ENCODE assay signal across 8 cellular contexts in the genomic region with DNA sequence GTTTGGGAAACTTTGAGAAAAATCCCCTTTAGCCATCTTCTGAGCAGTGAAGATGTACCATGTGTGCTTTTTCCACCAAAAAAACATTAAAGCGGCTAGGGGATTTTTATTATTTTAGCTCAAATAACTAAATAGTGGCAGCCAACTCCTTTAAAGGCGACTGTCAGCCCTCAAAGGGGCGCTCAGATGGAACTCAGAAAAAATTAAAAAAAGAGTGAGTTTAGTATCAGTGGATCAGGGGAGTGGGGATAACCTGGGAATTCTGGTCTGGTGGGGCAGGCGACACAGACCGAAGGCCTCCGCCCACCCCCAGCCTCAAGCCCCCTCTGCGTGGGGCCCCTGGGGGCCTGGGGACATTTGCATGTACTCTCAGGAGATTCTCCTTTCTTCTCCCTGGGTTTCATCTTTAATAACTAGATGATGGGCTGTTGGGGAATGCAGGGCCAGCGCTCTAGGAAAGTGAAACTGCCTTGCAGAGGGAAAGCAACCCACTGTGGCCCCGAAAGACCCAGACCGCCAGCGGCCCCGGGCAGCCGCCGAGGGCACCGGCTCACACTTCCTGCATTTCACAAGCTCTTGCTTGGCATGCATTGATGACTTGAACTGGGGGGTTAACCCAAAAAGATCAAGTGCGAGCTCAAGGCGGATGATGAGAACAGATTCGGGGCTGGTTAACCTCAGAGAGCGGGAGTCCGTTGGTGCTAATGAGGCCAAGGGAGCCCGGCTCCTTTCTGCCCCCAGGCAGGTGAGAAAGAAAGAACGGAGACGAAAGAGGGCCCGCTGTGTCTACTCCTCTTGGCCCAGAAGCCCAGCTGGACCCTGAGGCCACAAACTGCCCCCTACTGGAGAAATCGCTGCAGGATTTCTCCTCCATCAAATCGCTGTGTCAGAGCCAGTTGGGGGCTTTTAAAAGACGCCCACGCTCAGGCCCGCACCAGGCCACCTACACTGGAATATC. TPM values are rescaled to one million over a fixed set of nuclear protein-coding genes. Genes with fewer than 3 reads are reported as not detected.
DNase-seq lines count a peak whose midpoint lies in the region; ATAC-seq and TF ChIP-seq lines count a peak whose summit lies in the region.

No MANE protein-coding gene starts in this region.

- H3K9me3 ChIP-seq in CD4-positive, alpha-beta memory T cell (ENCODE audit: control insufficient read depth in 1 of 2, low read length in 2 of 2): peaks cover 0 to 16% of the 10 kb centered on the region in 2 donors
- peaks cover 20% of the 10 kb centered on the region for H3K9me3 ChIP-seq in KOPT-K1 (ENCODE audit: insufficient read depth, low read length, poor library complexity, severe bottlenecking)
- no peaks in the 10 kb centered on the region for H3K9me3 ChIP-seq in right cardiac atrium (ENCODE audit: control insufficient read depth, low read length)

- ATAC-seq in activated T-cell treated with anti-CD3 and anti-CD28 coated beads, Interleukin-2, amount 50 U/mL, for 72 hours (replicated peaks in 1 of 2): peak; percentile 63 to 70
- ATAC-seq in right cardiac atrium: peak; percentile 53 to 59
- peak; percentile 65 for ATAC-seq in stimulated activated naive CD8-positive, alpha-beta T cell treated with anti-CD3 and anti-CD28 coated beads, Interleukin-15, Interleukin-2, amounts not matched to agents 100 U/mL and 50 U/mL, for 24 hours

- peaks cover 22 to 51% (median 33%) of the 10 kb centered on the region in 4 donors for H3K4me1 Mint-ChIP-seq in CD4-positive, alpha-beta memory T cell
- peaks cover 75% of the 10 kb centered on the region for H3K4me1 Mint-ChIP-seq in activated T-cell treated with anti-CD3 and anti-CD28 coated beads, Interleukin-2, amount 50 U/mL, for 72 hours (ENCODE audit: low read depth)

- no peaks in the 10 kb centered on the region for H3K27me3 Mint-ChIP-seq in CD4-positive, alpha-beta memory T cell
- no peaks in the 10 kb centered on the region for H3K27me3 Mint-ChIP-seq in activated T-cell treated with anti-CD3 and anti-CD28 coated beads, Interleukin-2, amount 50 U/mL, for 72 hours (ENCODE audit: low read depth)

- POLR2A ChIA-PET in CD4-positive, alpha-beta memory T cell (lab: Charles Lee; ENCODE audit: partially characterized antibody): interaction anchor here (0.6 to 6.9 kb wide), 21 partner anchors 10 to 1783 kb away, joined by 3 to 69 read pairs (median 4); partner anchors contain the start of genes BATF, ERG28, FLVCR2 and TMED10

- H3K36me3 ChIP-seq in CD4-positive, alpha-beta memory T cell (ENCODE audit: insufficient read depth, low read length): no peaks in the 10 kb centered on the region
- H3K36me3 ChIP-seq in KOPT-K1 (ENCODE audit: insufficient read depth, low read length): no peaks in the 10 kb centered on the region

- CTCF ChIA-PET in CD4-positive, alpha-beta memory T cell (lab: Charles Lee; ENCODE audit: partially characterized antibody): interaction anchor here (0.6 to 8.8 kb wide), 13 partner anchors 10 to 676 kb away, joined by 3 to 105 read pairs (median 4); partner anchors contain the start of gene FLVCR2

- H3K4me3 Mint-ChIP-seq in CD4-positive, alpha-beta memory T cell: peak overlapping the region; percentile 88 to 97 (median 94)
- H3K4me3 Mint-ChIP-seq in activated T-cell treated with anti-CD3 and anti-CD28 coated beads, Interleukin-2, amount 50 U/mL, for 72 hours: peak overlapping the region; percentile 77 to 91

- H3K27ac ChIP-seq in CD4-positive, alpha-beta memory T cell (ENCODE audit: low read depth, low read length): peak overlapping the region; percentile 73
- H3K27ac ChIP-seq in KOPT-K1 (ENCODE audit: low read depth, low read length, poor library complexity, severe bottlenecking): peak overlapping the region; percentile 81
- H3K27ac ChIP-seq in right cardiac atrium (ENCODE audit: low read length): no peak overlapping the region

- peak; percentile 34 for TF ChIP-seq CTCF in GM20000 (IDR thresholded peaks at IDR 0.05; ENCODE audit: extremely low read depth, missing control alignments)

- intact Hi-C loops in CD4-positive, alpha-beta memory T cell (cut with micrococcal nuclease): loop anchor here (2.0 kb wide), 1 partner anchor 146 kb away; the partner anchor contains the start of genes ERG28 and TTLL5
- intact Hi-C loops in right cardiac atrium (cut with DNase I): no loop called here

- peak; percentile 59 to 70 (median 63) for DNase-seq in CD4-positive, alpha-beta memory T cell
- DNase-seq in GM20000 (ENCODE audit: low spot score) (no peak), right cardiac atrium (peak; percentile 16 to 75 (median 62)), NCI-H1092 (lab: John Stamatoyannopoulos, UW) (no peak), ecto neural progenitor cell (ENCODE audit: low spot score) (no peak)
- peak; percentile 59 to 76 for DNase-seq in activated T-cell treated with anti-CD3 and anti-CD28 coated beads, Interleukin-2, amount 50 U/mL, for 72 hours
- peak; percentile 58 for DNase-seq in stimulated activated naive CD8-positive, alpha-beta T cell treated with anti-CD3 and anti-CD28 coated beads, Interleukin-15, Interleukin-2, amounts not matched to agents 100 U/mL and 50 U/mL, for 24 hours

- peaks cover 0 to 24% (median 11%) of the 10 kb centered on the region in 8 donors for H3K9me3 Mint-ChIP-seq in CD4-positive, alpha-beta memory T cell
- H3K9me3 Mint-ChIP-seq in activated T-cell treated with anti-CD3 and anti-CD28 coated beads, Interleukin-2, amount 50 U/mL, for 72 hours: peaks cover 7 to 12% of the 10 kb centered on the region in 2 donors

- 39% methylated on average over 29 of the region's 29 CpGs for WGBS in right cardiac atrium

- peaks cover 33% of the 10 kb centered on the region for H3K4me1 ChIP-seq in CD4-positive, alpha-beta memory T cell (ENCODE audit: insufficient read depth, low read length)
- H3K4me1 ChIP-seq in right cardiac atrium (ENCODE audit: control insufficient read depth, insufficient read depth, low read length): no peaks in the 10 kb centered on the region

- H3K36me3 Mint-ChIP-seq in CD4-positive, alpha-beta memory T cell: peaks cover 2 to 9% of the 10 kb centered on the region in 2 donors
- peaks cover 10 to 20% of the 10 kb centered on the region in 2 donors for H3K36me3 Mint-ChIP-seq in activated T-cell treated with anti-CD3 and anti-CD28 coated beads, Interleukin-2, amount 50 U/mL, for 72 hours (ENCODE audit: insufficient read depth in 2 of 2)

- no peaks in the 10 kb centered on the region for H3K27me3 ChIP-seq in CD4-positive, alpha-beta memory T cell (ENCODE audit: insufficient read depth, low read length)
- no peaks in the 10 kb centered on the region for H3K27me3 ChIP-seq in right cardiac atrium (ENCODE audit: control insufficient read depth, insufficient read depth)

- peak overlapping the region; percentile 45 to 49 for H3K4me3 ChIP-seq in CD4-positive, alpha-beta memory T cell (ENCODE audit: low read length in 2 of 2)
- H3K4me3 ChIP-seq in right cardiac atrium (ENCODE audit: low read length): peak overlapping the region; percentile 26

- peak overlapping the region; percentile 87 to 99 (median 97) for H3K27ac Mint-ChIP-seq in CD4-positive, alpha-beta memory T cell
- H3K27ac Mint-ChIP-seq in activated T-cell treated with anti-CD3 and anti-CD28 coated beads, Interleukin-2, amount 50 U/mL, for 72 hours: peak overlapping the region; percentile 96

RNA-seq across cellular contexts. Expression of gene BATF, which starts 7.3 kb away (rescaled TPM):
- total RNA-seq in CD4-positive, alpha-beta memory T cell: 10 to 100 TPM; 17.1 to 20.6 TPM
- 10 to 100 TPM; 46.6 to 53.8 TPM for polyA plus RNA-seq in CD4-positive, alpha-beta memory T cell
- 100 to 1,000 TPM; 171 to 185 TPM for total RNA-seq in activated T-cell treated with anti-CD3 and anti-CD28 coated beads, Interleukin-2, amount 50 U/mL, for 72 hours
- total RNA-seq in right cardiac atrium: 1 to 10 TPM in 1 of 4 donors, under 1 TPM in 2, not detected in 1; 0.53 to 3.0 (median 0.54) TPM
- 0.91 TPM for polyA plus RNA-seq in right cardiac atrium

Comparison
In these comparisons a context has a peak if more than half of its experiments do, and no peak if none do; other contexts are left out.
1. DNase-seq: peak in CD4-positive, alpha-beta memory T cell (5 of 5), activated T-cell treated with anti-CD3 and anti-CD28 coated beads, Interleukin-2, amount 50 U/mL, for 72 hours (2 of 2), right cardiac atrium (3 of 3) and stimulated activated naive CD8-positive, alpha-beta T cell treated with anti-CD3 and anti-CD28 coated beads, Interleukin-15, Interleukin-2, amounts not matched to agents 100 U/mL and 50 U/mL, for 24 hours (single experiment); none in GM20000 (single experiment), NCI-H1092 (single experiment) and ecto neural progenitor cell (single experiment).
2. RNA of gene BATF, which starts 7.3 kb away (total RNA-seq): 171 to 185 TPM in activated T-cell treated with anti-CD3 and anti-CD28 coated beads, Interleukin-2, amount 50 U/mL, for 72 hours; 17.1 to 20.6 TPM in CD4-positive, alpha-beta memory T cell and 0.53 to 3.0 TPM in right cardiac atrium; every median in the first group is over 4 times any median in the second.
3. Peak in every context shown above with its lines, with median percentiles within 50 percentile points of each other: ATAC-seq.